11 cellular contexts compared by ENCODE assay signal in genomic region chr2:47336259-47337238, GRCh38. TPM values are rescaled to one million over a fixed set of nuclear protein-coding genes. Genes with fewer than 3 reads are reported as not detected.
A peak's percentile ranks its signal among the peaks of the same experiment; 100 is the strongest.
DNase-seq lines count a peak whose midpoint lies in the region; ATAC-seq, FAIRE-seq and TF ChIP-seq lines count a peak whose summit lies in the region.
"Had no signal": no experiment of that assay in that cellular context is flagged by ENCODE, and none has a peak within 500 bp of the region (broad histone marks: within the 10 kb centered on the region; RNA-seq: fewer than 3 reads in every experiment).

No MANE protein-coding gene starts in this region.

- no peaks in the 10 kb centered on the region for H4K20me1 ChIP-seq in HepG2 (ENCODE audit: insufficient read depth, low read length)

- POLR2A ChIA-PET in HepG2 (lab: Yijun Ruan, JAX): interaction anchor here (0.6 to 3.4 kb wide), 7 partner anchors 8 to 67 kb away, joined by 3 to 66 read pairs (median 6); partner anchors contain the start of gene MSH2

- DNase-seq in ELF-1 (ENCODE audit: low read depth, low spot score): peak; percentile 63
- peak; percentile 79 for DNase-seq in SKM-1 (lab: John Stamatoyannopoulos, UW; ENCODE audit: unreplicated experiment)
- no peak for DNase-seq in HepG2 (ENCODE audit: low spot score)
- no peak for DNase-seq in NCI-H1417 (lab: John Stamatoyannopoulos, UW)
- DNase-seq in 8988T: no peak
- no peak for DNase-seq in HCEC 1CT
- no peak for DNase-seq in effector memory CD4-positive, alpha-beta T cell
- DNase-seq: activated CD8-positive, alpha-beta T cell treated with anti-CD3 and anti-CD28 coated beads for 36 hours; NCI-H1105 treated with DMSO at 0.1 percent for 48 hours had no signal

- H3K4me3 ChIP-seq in HepG2 (replicated peaks in 1 of 3; ENCODE audit: insufficient read depth in 1 of 3, low read depth in 2 of 3, low read length in 3 of 3): no peak overlapping the region
- H3K4me3 ChIP-seq in effector memory CD4-positive, alpha-beta T cell (ENCODE audit: insufficient read depth, low read depth, low read length, poor library complexity, severe bottlenecking): no peak overlapping the region

- CTCF ChIA-PET in HepG2 (lab: Yijun Ruan, JAX; ENCODE audit: low intra/inter-chr PET ratio, low total read pairs): interaction anchor here (3.3 to 5.2 kb wide), 2 partner anchors 37 to 51 kb away, joined by 21 to 73 read pairs; no protein-coding TSS in a partner anchor

- H2AFZ ChIP-seq in HepG2 (ENCODE audit: low read length): no peak overlapping the region

- TSS peak; percentile 21 for BruUV-seq in HepG2 (replicated peaks; lab: Mats Ljungman, UMichigan)

- FAIRE-seq in HepG2 (lab: Jason Lieb, UNC): no peak

- intact Hi-C loops in HepG2 (cut with micrococcal nuclease; ENCODE audit: unreplicated experiment): no loop called here

- no peaks in the 10 kb centered on the region for H3K79me2 ChIP-seq in HepG2 (ENCODE audit: insufficient read depth, low read length)

- no peaks in the 10 kb centered on the region for H3K9me3 ChIP-seq in HepG2 (ENCODE audit: low read length)
- H3K9me3 ChIP-seq in effector memory CD4-positive, alpha-beta T cell (ENCODE audit: control insufficient read depth, low read length): no peaks in the 10 kb centered on the region

- peaks cover 8 to 16% of the 10 kb centered on the region in 2 experiments for H3K36me3 ChIP-seq in HepG2 (replicated peaks in 1 of 2; ENCODE audit: control insufficient read depth in 1 of 2, insufficient read depth in 2 of 2, low read length in 2 of 2)
- H3K36me3 ChIP-seq in effector memory CD4-positive, alpha-beta T cell (ENCODE audit: control insufficient read depth, insufficient read depth, low read length): no peaks in the 10 kb centered on the region

- H3K27me3 ChIP-seq in HepG2 (ENCODE audit: control insufficient read depth in 1 of 2, insufficient read depth in 2 of 2, low read length in 2 of 2): no peaks in the 10 kb centered on the region
- no peaks in the 10 kb centered on the region for H3K27me3 ChIP-seq in effector memory CD4-positive, alpha-beta T cell (replicated peaks; ENCODE audit: control insufficient read depth, insufficient read depth, low read length, poor library complexity, severe bottlenecking)

- TF ChIP-seq POLR2A in HepG2 (IDR thresholded peaks at IDR 0.05; ENCODE audit: insufficient read depth in 1 of 2, low read depth in 2 of 2, low read length in 2 of 2): no peak

- TF ChIP-seq RAD21 in HepG2 (CRISPR knock-in tag; IDR thresholded peaks at IDR 0.05): no peak

- H3K4me1 ChIP-seq in HepG2 (ENCODE audit: insufficient read depth, low read length): peaks cover 39% of the 10 kb centered on the region
- H3K4me1 ChIP-seq in effector memory CD4-positive, alpha-beta T cell (ENCODE audit: control insufficient read depth, insufficient read depth, low read length, poor library complexity, severe bottlenecking): no peaks in the 10 kb centered on the region

- in situ Hi-C loops in HepG2 (cut with HindIII; ENCODE audit: extremely low pct_ligation_motif_present, low pct_unique_long_range_greater_than_20kb): loop anchor here (5.0 to 10.0 kb wide), 2 partner anchors 51 to 428 kb away; no protein-coding TSS in a partner anchor

- ATAC-seq in HG02885 (IDR thresholded peaks at IDR 0.05; ENCODE audit: poor library complexity, unreplicated experiment) (peak; percentile 70), HepG2 (no peak)
- ATAC-seq: activated CD8-positive, alpha-beta T cell treated with anti-CD3 and anti-CD28 coated beads for 36 hours; HCT116 had no signal

- WGBS in HepG2 (ENCODE audit: low lambda C conversion rate): 83% methylated on average over 4 of the region's 4 CpGs

- no peak overlapping the region for H3K27ac ChIP-seq in HepG2 (ENCODE audit: extremely low read length, insufficient read depth, low read length)
- H3K27ac ChIP-seq in effector memory CD4-positive, alpha-beta T cell (ENCODE audit: insufficient read depth, low read length, poor library complexity, severe bottlenecking): no peak overlapping the region

- TF ChIP-seq CTCF in HepG2 (CRISPR knock-in tag; IDR thresholded peaks at IDR 0.05): no peak

- H3K9ac ChIP-seq in HepG2 (ENCODE audit: insufficient read depth, low read depth, low read length): no peak overlapping the region

- no peak for TF ChIP-seq EP300 in HepG2 (IDR thresholded peaks at IDR 0.05; ENCODE audit: low read depth in 2 of 2, low read length in 2 of 2)
- TF ChIP-seq EP300 in HepG2 (CRISPR knock-in tag; IDR thresholded peaks at IDR 0.05; ENCODE audit: borderline replicate concordance): no peak

- no peak overlapping the region for H3K4me2 ChIP-seq in HepG2 (ENCODE audit: low read depth, low read length)

TF ChIP-seq in HepG2, 621 proteins besides CTCF, POLR2A, EP300 and RAD21:
- TF ChIP-seq ZNF704 (CRISPR knock-in tag; IDR thresholded peaks at IDR 0.05; ENCODE audit: borderline replicate concordance): no peak
- no peak for TF ChIP-seq YY1 (IDR thresholded peaks at IDR 0.05; ENCODE audit: insufficient read depth, insufficient replicate concordance, low read depth, low read length)
- no peak for TF ChIP-seq ESRRA (CRISPR knock-in tag; IDR thresholded peaks at IDR 0.05; ENCODE audit: low read depth)
- TF ChIP-seq POLR2AphosphoS5 (IDR thresholded peaks at IDR 0.05; ENCODE audit: low read depth, low read length): peak; percentile 13; the same call in 1 of the 2 replicates
- TF ChIP-seq ZBTB20 (CRISPR knock-in tag; IDR thresholded peaks at IDR 0.05; ENCODE audit: borderline replicate concordance, low read depth): no peak
- no peak for TF ChIP-seq ZNF205 (CRISPR knock-in tag; IDR thresholded peaks at IDR 0.05)
TF ChIP-seq in HepG2: peak in this region for 1.

RNA-seq across cellular contexts. Expression of gene EPCAM, which starts 32.6 kb away (rescaled TPM):
- 86.5 and 161 TPM in 2 replicates for total RNA-seq in HepG2 (2016; rRNA removed; fragmentation: Illumina TruSeq; extraction: Trizol)
- 35.3 and 38.4 TPM in 2 replicates for total RNA-seq in HepG2 (2016; cell fraction: cytosol; rRNA removed; fragmentation: Illumina TruSeq; extraction: Trizol; ENCODE audit: low read depth)
- total RNA-seq in HepG2 (2016; cell fraction: insoluble cytoplasmic fraction; rRNA removed; fragmentation: Illumina TruSeq; extraction: Trizol): 81.2 and 157 TPM in 2 replicates
- total RNA-seq in HepG2 (2016; cell fraction: membrane; rRNA removed; fragmentation: Illumina TruSeq; extraction: Trizol): 43.3 and 50.6 TPM in 2 replicates
- total RNA-seq in HepG2 (2016; cell fraction: nucleus; rRNA removed; fragmentation: Illumina TruSeq; extraction: Trizol): 148 and 175 TPM in 2 replicates
- 54.5 and 71.1 TPM in 2 replicates for polyA plus RNA-seq in HepG2 (2011; rRNA removed)
- 40.5 and 55.7 TPM in 2 replicates for polyA plus RNA-seq in HepG2 (2011; cell fraction: cytosol; rRNA removed)
- polyA plus RNA-seq in HepG2 (2011; cell fraction: nucleus; rRNA removed): 23.7 and 32.0 TPM in 2 replicates
- 133 and 185 TPM in 2 replicates for polyA plus RNA-seq in HepG2 (2012)
- 40.3 and 47.3 TPM in 2 replicates for polyA plus RNA-seq in HepG2 (2016; cell fraction: cytosol; fragmentation: Illumina TruSeq; extraction: Trizol; ENCODE audit: low read depth)
- 110 and 111 TPM in 2 replicates for polyA plus RNA-seq in HepG2 (2016; cell fraction: insoluble cytoplasmic fraction; fragmentation: Illumina TruSeq; extraction: Trizol; ENCODE audit: low read depth)
- polyA plus RNA-seq in HepG2 (2016; cell fraction: membrane; fragmentation: Illumina TruSeq; extraction: Trizol; ENCODE audit: low read depth): 43.9 and 48.4 TPM in 2 replicates
- polyA plus RNA-seq in HepG2 (2016; cell fraction: nucleus; fragmentation: Illumina TruSeq; extraction: Trizol; ENCODE audit: insufficient read depth, low read depth): 287 and 318 TPM in 2 replicates
- polyA minus RNA-seq in HepG2 (2011; rRNA and poly(A)+ RNA removed; ENCODE audit: low replicate concordance): 0.61 and 14.8 TPM in 2 replicates
- polyA minus RNA-seq in HepG2 (2011; cell fraction: cytosol; rRNA and poly(A)+ RNA removed): 51.5 and 59.4 TPM in 2 replicates
- 33.1 and 43.6 TPM in 2 replicates for polyA minus RNA-seq in HepG2 (2011; cell fraction: nucleus; rRNA and poly(A)+ RNA removed)

Comparison
In these comparisons a context has a peak if more than half of its experiments do, and no peak if none do; other contexts are left out.
1. DNase-seq: peak in ELF-1 (single experiment) and SKM-1 (single experiment); none in HepG2 (single experiment), NCI-H1417 (0 of 3), 8988T (single experiment), HCEC 1CT (single experiment) and effector memory CD4-positive, alpha-beta T cell (0 of 3).